In the genomic region with DNA sequence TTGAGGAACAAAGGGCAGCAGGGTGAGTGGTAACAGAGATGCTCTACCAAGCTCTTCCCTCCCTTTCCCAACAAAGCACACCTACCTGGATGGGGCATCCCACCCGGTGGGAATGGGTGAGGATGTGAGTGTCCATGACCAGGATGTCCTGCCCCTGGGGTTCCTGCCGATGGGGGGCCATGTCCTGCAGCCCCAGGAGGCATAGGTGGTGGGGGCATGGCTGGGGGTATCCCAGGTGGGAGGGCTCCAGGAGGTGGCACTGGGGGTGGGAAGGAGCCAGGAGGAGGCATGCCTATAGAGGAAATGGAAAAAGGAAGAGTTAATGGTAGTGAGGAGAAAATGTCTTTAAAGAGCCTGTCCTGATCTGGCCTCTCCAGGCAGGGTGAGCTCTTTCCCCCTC, we compare ENCODE assay signal across 13 cellular contexts. TPM values are rescaled to one million over a fixed set of nuclear protein-coding genes. Genes with fewer than 3 reads are reported as not detected.
DNase-seq lines count a peak whose midpoint lies in the region; ATAC-seq and TF ChIP-seq lines count a peak whose summit lies in the region.
"Had no signal": no experiment of that assay in that cellular context is flagged by ENCODE, and none has a peak within 500 bp of the region (broad histone marks: within the 10 kb centered on the region; RNA-seq: fewer than 3 reads in every experiment).

No MANE protein-coding gene starts in this region.

- no peaks in the 10 kb centered on the region for H3K9me2 ChIP-seq in OCI-LY1 (ENCODE audit: low read depth, low read length)

- H3K27ac ChIP-seq in OCI-LY1 (ENCODE audit: low read depth, low read length, poor library complexity, severe bottlenecking) = no peak overlapping the region
- no peak overlapping the region for H3K27ac ChIP-seq in coronary artery
- H3K27ac ChIP-seq: pancreas had no signal

- no peaks in the 10 kb centered on the region for H4K20me1 ChIP-seq in OCI-LY1 (ENCODE audit: insufficient read depth, low read length)

- TF ChIP-seq CTCF in OCI-LY1 (IDR thresholded peaks at IDR 0.05; ENCODE audit: low read length) = no peak
- no peak for TF ChIP-seq CTCF in coronary artery (IDR thresholded peaks at IDR 0.05)
- TF ChIP-seq CTCF in progenitor cell of endocrine pancreas (IDR thresholded peaks at IDR 0.05; ENCODE audit: unreplicated experiment) = no peak

- H3K27me3 Mint-ChIP-seq in activated CD4-positive, alpha-beta T cell treated with anti-CD3 and anti-CD28 coated beads, Interleukin-2, amount 10 ng/mL, durations not matched to agents 7 days and 5 days = no peaks in the 10 kb centered on the region
- peaks cover 2% of the 10 kb centered on the region for H3K27me3 Mint-ChIP-seq in progenitor cell of endocrine pancreas

- POLR2A ChIA-PET in activated CD4-positive, alpha-beta T cell treated with anti-CD3 and anti-CD28 coated beads, Interleukin-2, amount 10 ng/mL, durations not matched to agents 7 days and 5 days (lab: Charles Lee) = no interaction called here

- peak overlapping the region; percentile 56 for H3K27ac Mint-ChIP-seq in activated CD4-positive, alpha-beta T cell treated with anti-CD3 and anti-CD28 coated beads, Interleukin-2, amount 10 ng/mL, durations not matched to agents 7 days and 5 days
- H3K27ac Mint-ChIP-seq in progenitor cell of endocrine pancreas = no peak overlapping the region

- H3K79me2 ChIP-seq in OCI-LY1 (ENCODE audit: insufficient read depth, low read length) = peaks cover 8% of the 10 kb centered on the region

- H3K4me3 Mint-ChIP-seq in activated CD4-positive, alpha-beta T cell treated with anti-CD3 and anti-CD28 coated beads, Interleukin-2, amount 10 ng/mL, durations not matched to agents 7 days and 5 days = peak overlapping the region; percentile 93
- H3K4me3 Mint-ChIP-seq in progenitor cell of endocrine pancreas (ENCODE audit: low read depth) = peak overlapping the region; percentile 91

- peak overlapping the region; percentile 81; the same call in 1 of the 2 replicates for H3K4me2 ChIP-seq in OCI-LY1 (ENCODE audit: low read length)

- no peak for DNase-seq in activated CD4-positive, alpha-beta T cell treated with anti-CD3 and anti-CD28 coated beads, Interleukin-2, amount 10 ng/mL, durations not matched to agents 7 days and 5 days
- DNase-seq in activated CD4-positive, alpha-beta T cell treated with anti-CD3 and anti-CD28 coated beads for 4 hours = no peak
- DNase-seq in coronary artery (ENCODE audit: low spot score) = no peak
- DNase-seq in progenitor cell of endocrine pancreas (ENCODE audit: low spot score, unreplicated experiment) = no peak
- no peak for DNase-seq in KBM-7
- no peak for DNase-seq in dermis blood vessel endothelial cell
- DNase-seq: foreskin melanocyte; left cardiac atrium; NK-92 treated with Interleukin-12 subunit alpha and Interleukin-12 subunit beta, amount 100 ng/mL, for 24 hours; pancreas had no signal

- H3K9me3 ChIP-seq in OCI-LY1 (ENCODE audit: low read length) = no peaks in the 10 kb centered on the region
- H3K9me3 ChIP-seq: pancreas had no signal

- H3K4me1 Mint-ChIP-seq in activated CD4-positive, alpha-beta T cell treated with anti-CD3 and anti-CD28 coated beads, Interleukin-2, amount 10 ng/mL, durations not matched to agents 7 days and 5 days = peaks cover 52% of the 10 kb centered on the region
- H3K4me1 Mint-ChIP-seq in progenitor cell of endocrine pancreas (ENCODE audit: low read depth) = peaks cover 13% of the 10 kb centered on the region

- no peak overlapping the region for H3K9ac ChIP-seq in OCI-LY1 (ENCODE audit: low read length)

- ATAC-seq in HG03139 (IDR thresholded peaks at IDR 0.05; ENCODE audit: unreplicated experiment) = no peak
- ATAC-seq: left cardiac atrium, pancreas had no signal

- H3K4me3 ChIP-seq in OCI-LY1 (ENCODE audit: low read depth, low read length, poor library complexity, severe bottlenecking) (no peak overlapping the region), coronary artery (peak overlapping the region; percentile 98)

- CTCF ChIA-PET in activated CD4-positive, alpha-beta T cell treated with anti-CD3 and anti-CD28 coated beads, Interleukin-2, amount 10 ng/mL, durations not matched to agents 7 days and 5 days (lab: Charles Lee) = interaction anchor here (1.1 kb wide), 2 partner anchors 8 to 9 kb away, joined by 4 read pairs; no protein-coding TSS in a partner anchor

- H2AFZ ChIP-seq in OCI-LY1 (ENCODE audit: low read length) = no peak overlapping the region

- H3K36me3 Mint-ChIP-seq in activated CD4-positive, alpha-beta T cell treated with anti-CD3 and anti-CD28 coated beads, Interleukin-2, amount 10 ng/mL, durations not matched to agents 7 days and 5 days (ENCODE audit: low read depth) = peaks cover 52% of the 10 kb centered on the region
- peaks cover 26% of the 10 kb centered on the region for H3K36me3 Mint-ChIP-seq in progenitor cell of endocrine pancreas (ENCODE audit: insufficient read depth)

- in situ Hi-C loops in KBM-7 (cut with MboI; ENCODE audit: low pct_unique_long_range_greater_than_20kb, low sequenced_read_pairs) = no loop called here

- H3K27me3 ChIP-seq in OCI-LY1 (ENCODE audit: insufficient read depth, low read length) = no peaks in the 10 kb centered on the region
- H3K27me3 ChIP-seq: pancreas had no signal

- H3F3A ChIP-seq in OCI-LY1 (ENCODE audit: insufficient read depth, low read length) = no peaks in the 10 kb centered on the region

- H3K4me1 ChIP-seq in OCI-LY1 (ENCODE audit: insufficient read depth, low read length, severe bottlenecking) = peaks cover 23% of the 10 kb centered on the region

- no peaks in the 10 kb centered on the region for H3K9me3 Mint-ChIP-seq in activated CD4-positive, alpha-beta T cell treated with anti-CD3 and anti-CD28 coated beads, Interleukin-2, amount 10 ng/mL, durations not matched to agents 7 days and 5 days
- no peaks in the 10 kb centered on the region for H3K9me3 Mint-ChIP-seq in progenitor cell of endocrine pancreas (ENCODE audit: low read depth)

- peaks cover 55% of the 10 kb centered on the region for H3K36me3 ChIP-seq in OCI-LY1 (ENCODE audit: insufficient read depth, low read length)

RNA-seq across cellular contexts. Expression of a gene that starts 1.9 kb away (rescaled TPM):
- 100 to 1,000 TPM in 1 of 2 experiments, 10 to 100 TPM in 1; 90.2 to 101 TPM for total RNA-seq in activated CD4-positive, alpha-beta T cell treated with anti-CD3 and anti-CD28 coated beads, Interleukin-2, amount 10 ng/mL, durations not matched to agents 7 days and 5 days
- total RNA-seq in progenitor cell of endocrine pancreas = 67.5 and 72.8 TPM in 2 replicates
- total RNA-seq in dermis blood vessel endothelial cell = 7.8 and 16.3 TPM in 2 replicates

RNA-seq across cellular contexts. Expression of a gene that starts 8.1 kb away (rescaled TPM):
- total RNA-seq in activated CD4-positive, alpha-beta T cell treated with anti-CD3 and anti-CD28 coated beads, Interleukin-2, amount 10 ng/mL, durations not matched to agents 7 days and 5 days = 1 to 10 TPM; 7.5 to 7.7 TPM
- total RNA-seq in progenitor cell of endocrine pancreas (16.9 and 21.8 TPM in 2 replicates), dermis blood vessel endothelial cell (3.9 and 6.7 TPM in 2 replicates)

RNA-seq across cellular contexts. Expression of a gene that starts 10.9 kb away (rescaled TPM):
- total RNA-seq in activated CD4-positive, alpha-beta T cell treated with anti-CD3 and anti-CD28 coated beads, Interleukin-2, amount 10 ng/mL, durations not matched to agents 7 days and 5 days = 1 to 10 TPM; 2.1 to 2.8 TPM
- total RNA-seq in progenitor cell of endocrine pancreas (8.5 and 10.6 TPM in 2 replicates), dermis blood vessel endothelial cell (0.47 and 1.5 TPM in 2 replicates)

RNA-seq across cellular contexts. Expression of a gene that starts 26.4 kb away (rescaled TPM):
- 10 to 100 TPM; 20.3 to 20.6 TPM for total RNA-seq in activated CD4-positive, alpha-beta T cell treated with anti-CD3 and anti-CD28 coated beads, Interleukin-2, amount 10 ng/mL, durations not matched to agents 7 days and 5 days
- total RNA-seq in progenitor cell of endocrine pancreas (10.9 and 12.1 TPM in 2 replicates), dermis blood vessel endothelial cell (10.1 and 12.8 TPM in 2 replicates)
- total RNA-seq: G401 had no signal
